In the genomic region with DNA sequence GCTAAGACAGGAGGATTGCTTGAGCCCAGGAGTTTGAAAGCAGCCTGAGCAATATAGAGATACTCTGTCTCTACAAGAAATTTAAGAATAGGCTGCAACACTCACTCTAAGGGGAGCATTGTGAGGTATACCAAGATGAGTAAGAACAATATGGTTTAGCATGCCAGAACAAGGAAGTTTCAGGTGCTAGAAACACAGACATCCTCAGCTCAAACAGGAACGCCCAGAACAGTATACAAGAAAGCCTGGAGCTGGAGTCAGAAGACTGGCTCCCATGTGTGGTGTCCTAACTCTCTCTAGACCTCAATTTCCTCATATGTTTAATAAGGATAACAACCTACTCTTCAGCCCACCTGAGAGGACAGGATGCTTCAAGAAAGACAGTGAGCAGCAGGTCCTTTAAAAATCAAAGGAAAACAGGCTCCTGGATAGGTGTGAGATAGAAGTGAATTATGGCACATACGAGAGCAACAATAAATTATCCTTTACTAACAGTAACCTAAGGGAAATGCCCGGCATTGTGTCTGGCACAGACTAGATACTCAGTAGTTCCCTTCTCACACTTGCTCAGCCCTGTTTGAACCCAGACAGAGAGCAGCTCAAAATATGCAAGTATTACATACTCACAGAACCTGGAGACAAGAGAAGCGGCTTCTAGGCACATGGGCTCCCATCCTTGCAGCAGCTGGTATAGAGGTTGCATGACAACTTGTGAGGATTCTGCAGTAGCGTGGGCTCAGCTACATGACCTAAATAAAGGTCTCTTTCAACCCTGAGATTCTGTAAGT, we compare ENCODE assay signal across 9 cellular contexts. TPM values are rescaled to one million over a fixed set of nuclear protein-coding genes. Genes with fewer than 3 reads are reported as not detected.
DNase-seq lines count a peak whose midpoint lies in the region; ATAC-seq, FAIRE-seq and TF ChIP-seq lines count a peak whose summit lies in the region.
"Had no signal": no experiment of that assay in that cellular context is flagged by ENCODE, and none has a peak within 500 bp of the region (broad histone marks: within the 10 kb centered on the region; RNA-seq: fewer than 3 reads in every experiment).

No MANE protein-coding gene starts in this region.

- H3K4me3 ChIP-seq in right lobe of liver, result no peak overlapping the region
- H3K4me3 ChIP-seq in WERI-Rb-1 (ENCODE audit: low read depth, low read length), result no peak overlapping the region

- WGBS in right lobe of liver (ENCODE audit: insufficient coverage, low coverage, low lambda C conversion rate, missing lambda C conversion rate), result 66% methylated on average over 4 of the region's 5 CpGs

- H3K27ac ChIP-seq in right lobe of liver, result no peak overlapping the region
- H3K27ac ChIP-seq in WERI-Rb-1, result no peak overlapping the region

- peak overlapping the region in 1 of 2 donors; percentile 48 for H3K4me3 Mint-ChIP-seq in effector memory CD8-positive, alpha-beta T cell

- no peaks in the 10 kb centered on the region for H3K27me3 Mint-ChIP-seq in effector memory CD8-positive, alpha-beta T cell

- H3K9me3 ChIP-seq in right lobe of liver (no peaks in the 10 kb centered on the region), WERI-Rb-1 (ENCODE audit: severe bottlenecking) (no peaks in the 10 kb centered on the region)

- DNase-seq in GM12891 (ENCODE audit: insufficient read length, low spot score) (peak; percentile 21), right lobe of liver (no peak), NCI-H69 (lab: John Stamatoyannopoulos, UW) (no peak), AML-193 (lab: John Stamatoyannopoulos, UW) (no peak), WERI-Rb-1 (no peak)
- DNase-seq in effector memory CD8-positive, alpha-beta T cell, result no peak
- DNase-seq: NCI-H1417 had no signal

- no peaks in the 10 kb centered on the region for H3K36me3 ChIP-seq in right lobe of liver
- H3K36me3 ChIP-seq in WERI-Rb-1, result no peaks in the 10 kb centered on the region

- H3K27me3 ChIP-seq in right lobe of liver (no peaks in the 10 kb centered on the region), WERI-Rb-1 (ENCODE audit: insufficient read depth, low read depth, severe bottlenecking) (no peaks in the 10 kb centered on the region)

- FAIRE-seq in GM12891 (lab: Jason Lieb, UNC), result peak; percentile 96

- ATAC-seq in GM19463 (IDR thresholded peaks at IDR 0.05; ENCODE audit: unreplicated experiment) (peak; percentile 88), HG03342 (IDR thresholded peaks at IDR 0.05; ENCODE audit: unreplicated experiment) (peak; percentile 88), right lobe of liver (no peak)
- peak; percentile 75 for ATAC-seq in effector memory CD8-positive, alpha-beta T cell (replicated peaks)

- peaks cover 0 to 11% (median 2%) of the 10 kb centered on the region in 4 donors for H3K4me1 ChIP-seq in right lobe of liver

- intact Hi-C loops in right lobe of liver (cut with DNase I), result no loop called here

- TF ChIP-seq CTCF in right lobe of liver (IDR thresholded peaks at IDR 0.05) (no peak), WERI-Rb-1 (IDR thresholded peaks at IDR 0.05; ENCODE audit: low read depth, low read length) (no peak)

- H3K36me3 Mint-ChIP-seq in effector memory CD8-positive, alpha-beta T cell (ENCODE audit: insufficient read depth), result peaks cover 3% of the 10 kb centered on the region

- TF ChIP-seq POLR2A in GM12891 (IDR thresholded peaks at IDR 0.05; ENCODE audit: low read depth, low read length), result no peak
- no peak for TF ChIP-seq POLR2A in right lobe of liver (IDR thresholded peaks at IDR 0.05)

- peak overlapping the region; percentile 66 to 81 for H3K27ac Mint-ChIP-seq in effector memory CD8-positive, alpha-beta T cell

- H3K9me3 Mint-ChIP-seq in effector memory CD8-positive, alpha-beta T cell, result no peaks in the 10 kb centered on the region

- H3K4me1 Mint-ChIP-seq in effector memory CD8-positive, alpha-beta T cell (ENCODE audit: low read depth in 2 of 2), result peaks cover 31 to 41% of the 10 kb centered on the region in 2 donors

TF ChIP-seq in GM12891, 5 proteins besides CTCF, POLR2A, EP300 and RAD21:
- no peak for TF ChIP-seq POLR2AphosphoS5 (IDR thresholded peaks at IDR 0.05; ENCODE audit: low read depth, low read length)
- peak; percentile 15; the same call in 1 of the 2 replicates for TF ChIP-seq TAF1 (IDR thresholded peaks at IDR 0.05; ENCODE audit: low read depth, low read length)
- TF ChIP-seq SPI1 (IDR thresholded peaks at IDR 0.05; ENCODE audit: low read depth, low read length), result 0 out of 2 replicates have a peak, but pooled peaks have one; percentile 4
- TF ChIP-seq POU2F2 (IDR thresholded peaks at IDR 0.05; ENCODE audit: low read depth, low read length), result no peak
- no peak for TF ChIP-seq PAX5 (IDR thresholded peaks at IDR 0.05; ENCODE audit: insufficient read depth, low read length, severe bottlenecking)

RNA-seq across cellular contexts. Expression of gene KAT6B, which starts 45.4 kb away (rescaled TPM):
- polyA plus RNA-seq in GM12891 (2012; ENCODE audit: low read depth, missing spikeins), result 9.2 TPM
- total RNA-seq in right lobe of liver, result 10 to 100 TPM in 4 of 6 experiments, 1 to 10 TPM in 2; 9.2 to 17.1 (median 10.3) TPM

Comparison
In these comparisons a context has a peak if more than half of its experiments do, and no peak if none do; other contexts are left out.
1. ATAC-seq: peak in GM19463 (single experiment), HG03342 (single experiment) and effector memory CD8-positive, alpha-beta T cell (single experiment); none in right lobe of liver (0 of 4).